In genomic region chr1:100141192-100141591, GRCh38 we compare ENCODE assay signal across 4 cellular contexts.
"Had no signal": no experiment of that assay in that cellular context is flagged by ENCODE, and none has a peak within 500 bp of the region (broad histone marks: within the 10 kb centered on the region; RNA-seq: fewer than 3 reads in every experiment).

No MANE protein-coding gene starts in this region.

- H3K27ac Mint-ChIP-seq: GM23338, H9 had no signal

- DNase-seq: H9, HCEC 1CT, IMR-90 had no signal

- H3K9me3 Mint-ChIP-seq: GM23338, H9 had no signal

- H3K4me3 Mint-ChIP-seq: GM23338, H9 had no signal

- H3K4me1 Mint-ChIP-seq: GM23338, H9 had no signal

- ATAC-seq: GM23338 had no signal
